Comparison of ENCODE assay signal across 8 cellular contexts in genomic region chr16:14405611-14406537, GRCh38.
DNase-seq lines count a peak whose midpoint lies in the region; ATAC-seq and TF ChIP-seq lines count a peak whose summit lies in the region.

No MANE protein-coding gene starts in this region.

- H3K9ac ChIP-seq in subcutaneous abdominal adipose tissue (ENCODE audit: low read length in 5 of 5): peak overlapping the region in 2 of 5 donors; percentile 47 to 51

- H3K4me2 ChIP-seq in PC-9: no peak overlapping the region

- H3K4me1 Mint-ChIP-seq in activated CD4-positive, alpha-beta T cell treated with anti-CD3 and anti-CD28 coated beads, Interleukin-2, amount 10 ng/mL, durations not matched to agents 7 days and 5 days: no peaks in the 10 kb centered on the region

- H3K4me3 ChIP-seq in subcutaneous abdominal adipose tissue (ENCODE audit: low read depth in 1 of 5, low read length in 5 of 5) (no peak overlapping the region), PC-9 (no peak overlapping the region), spleen (no peak overlapping the region)

- no TSS peak for BruUV-seq in PC-9 (replicated peaks; lab: Mats Ljungman, UMichigan)

- H3K27me3 ChIP-seq in subcutaneous abdominal adipose tissue (ENCODE audit: control insufficient read depth in 5 of 5, insufficient read depth in 4 of 5, low read length in 5 of 5) (no peaks in the 10 kb centered on the region), PC-9 (ENCODE audit: insufficient read depth, low read depth) (no peaks in the 10 kb centered on the region), spleen (replicated peaks in 1 of 7) (no peaks in the 10 kb centered on the region)

- POLR2A ChIA-PET in activated CD4-positive, alpha-beta T cell treated with anti-CD3 and anti-CD28 coated beads, Interleukin-2, amount 10 ng/mL, durations not matched to agents 7 days and 5 days (lab: Charles Lee): no interaction called here
- POLR2A ChIA-PET in PC-9 (lab: Charles Lee; ENCODE audit: unreplicated experiment): no interaction called here

- no peaks in the 10 kb centered on the region for H3K27me3 Mint-ChIP-seq in activated CD4-positive, alpha-beta T cell treated with anti-CD3 and anti-CD28 coated beads, Interleukin-2, amount 10 ng/mL, durations not matched to agents 7 days and 5 days

- no peaks in the 10 kb centered on the region for H3K36me3 Mint-ChIP-seq in activated CD4-positive, alpha-beta T cell treated with anti-CD3 and anti-CD28 coated beads, Interleukin-2, amount 10 ng/mL, durations not matched to agents 7 days and 5 days (ENCODE audit: low read depth)

- peak; percentile 94 for ATAC-seq in HG02678 (IDR thresholded peaks at IDR 0.05; ENCODE audit: unreplicated experiment)

- peak; percentile 3 to 4 for DNase-seq in activated CD4-positive, alpha-beta T cell treated with anti-CD3 and anti-CD28 coated beads for 4 hours
- no peak for DNase-seq in activated CD4-positive, alpha-beta T cell treated with anti-CD3 and anti-CD28 coated beads, Interleukin-2, amount 10 ng/mL, durations not matched to agents 7 days and 5 days
- DNase-seq in OCI-M1 (lab: John Stamatoyannopoulos, UW) (peak; percentile 20), germinal center (ENCODE audit: low spot score) (peak; percentile 30), PC-9 (no peak), spleen (no peak)

- H3K4me1 ChIP-seq in subcutaneous abdominal adipose tissue (ENCODE audit: control insufficient read depth in 5 of 5, insufficient read depth in 5 of 5, low read length in 5 of 5) (peaks cover 0 to 19% (median 9%) of the 10 kb centered on the region in 5 donors), PC-9 (replicated peaks; ENCODE audit: insufficient read depth) (peaks cover 10% of the 10 kb centered on the region), spleen (peaks cover 0 to 8% (median 0%) of the 10 kb centered on the region in 6 donors)

- intact Hi-C loops in PC-9 (cut with micrococcal nuclease; ENCODE audit: unreplicated experiment): no loop called here
- intact Hi-C loops in spleen (cut with DNase I; ENCODE audit: low total_unique reads): no loop called here

- no peaks in the 10 kb centered on the region for H4K20me1 ChIP-seq in PC-9 (ENCODE audit: insufficient read depth)

- no peak for TF ChIP-seq CTCF in PC-9 (conservative IDR thresholded peaks at IDR 0.05)
- no peak for TF ChIP-seq CTCF in spleen (IDR thresholded peaks at IDR 0.05 in 8 of 11, conservative IDR thresholded peaks at IDR 0.05 in 3 of 11)

- no peak for TF ChIP-seq POLR2A in spleen (IDR thresholded peaks at IDR 0.05)

- no peaks in the 10 kb centered on the region for H3K36me3 ChIP-seq in subcutaneous abdominal adipose tissue (ENCODE audit: control insufficient read depth in 5 of 5, insufficient read depth in 5 of 5, low read length in 5 of 5)
- H3K36me3 ChIP-seq in PC-9 (ENCODE audit: low read depth): no peaks in the 10 kb centered on the region
- no peaks in the 10 kb centered on the region for H3K36me3 ChIP-seq in spleen

- peaks cover 33% of the 10 kb centered on the region for H3F3A ChIP-seq in PC-9 (ENCODE audit: insufficient read depth, low read depth)

- H3K9me3 ChIP-seq in subcutaneous abdominal adipose tissue (ENCODE audit: control insufficient read depth in 5 of 5, low read length in 5 of 5): no peaks in the 10 kb centered on the region
- no peaks in the 10 kb centered on the region for H3K9me3 ChIP-seq in PC-9 (ENCODE audit: insufficient read depth, low read depth)
- H3K9me3 ChIP-seq in spleen: no peaks in the 10 kb centered on the region

- WGBS in spleen, 5 donors: 43 to 62% (median 53%) methylated on average over 20 to 43 of the region's 43 CpGs

- H2AFZ ChIP-seq in PC-9: no peak overlapping the region

- no peak overlapping the region for H3K4me3 Mint-ChIP-seq in activated CD4-positive, alpha-beta T cell treated with anti-CD3 and anti-CD28 coated beads, Interleukin-2, amount 10 ng/mL, durations not matched to agents 7 days and 5 days

- H3K9me2 ChIP-seq in PC-9 (ENCODE audit: insufficient read depth): no peaks in the 10 kb centered on the region

- no peaks in the 10 kb centered on the region for H3K9me3 Mint-ChIP-seq in activated CD4-positive, alpha-beta T cell treated with anti-CD3 and anti-CD28 coated beads, Interleukin-2, amount 10 ng/mL, durations not matched to agents 7 days and 5 days

- peaks cover 6% of the 10 kb centered on the region; the same call in 1 of the 2 replicates for H3K79me2 ChIP-seq in PC-9 (ENCODE audit: low read depth)

- CTCF ChIA-PET in activated CD4-positive, alpha-beta T cell treated with anti-CD3 and anti-CD28 coated beads, Interleukin-2, amount 10 ng/mL, durations not matched to agents 7 days and 5 days (lab: Charles Lee): interaction anchor here (1.2 kb wide), 1 partner anchor 35 kb away, joined by 3 read pairs; no protein-coding TSS in a partner anchor
- CTCF ChIA-PET in PC-9 (lab: Charles Lee): no interaction called here

- H3K27ac ChIP-seq in subcutaneous abdominal adipose tissue (ENCODE audit: low read depth, low read length) (peak overlapping the region; percentile 77), PC-9 (no peak overlapping the region), spleen (peak overlapping the region in 3 of 8 donors; percentile 26 to 56 (median 55))

- no peak overlapping the region for H3K27ac Mint-ChIP-seq in activated CD4-positive, alpha-beta T cell treated with anti-CD3 and anti-CD28 coated beads, Interleukin-2, amount 10 ng/mL, durations not matched to agents 7 days and 5 days

Comparison
In these comparisons a context has a peak if more than half of its experiments do, and no peak if none do; other contexts are left out.
1. DNase-seq: peak in activated CD4-positive, alpha-beta T cell treated with anti-CD3 and anti-CD28 coated beads for 4 hours (2 of 2), OCI-M1 (single experiment) and germinal center (single experiment); none in activated CD4-positive, alpha-beta T cell treated with anti-CD3 and anti-CD28 coated beads, Interleukin-2, amount 10 ng/mL, durations not matched to agents 7 days and 5 days (single experiment), PC-9 (0 of 2) and spleen (single experiment).